1 cellular context compared by ENCODE assay signal in the genomic region with DNA sequence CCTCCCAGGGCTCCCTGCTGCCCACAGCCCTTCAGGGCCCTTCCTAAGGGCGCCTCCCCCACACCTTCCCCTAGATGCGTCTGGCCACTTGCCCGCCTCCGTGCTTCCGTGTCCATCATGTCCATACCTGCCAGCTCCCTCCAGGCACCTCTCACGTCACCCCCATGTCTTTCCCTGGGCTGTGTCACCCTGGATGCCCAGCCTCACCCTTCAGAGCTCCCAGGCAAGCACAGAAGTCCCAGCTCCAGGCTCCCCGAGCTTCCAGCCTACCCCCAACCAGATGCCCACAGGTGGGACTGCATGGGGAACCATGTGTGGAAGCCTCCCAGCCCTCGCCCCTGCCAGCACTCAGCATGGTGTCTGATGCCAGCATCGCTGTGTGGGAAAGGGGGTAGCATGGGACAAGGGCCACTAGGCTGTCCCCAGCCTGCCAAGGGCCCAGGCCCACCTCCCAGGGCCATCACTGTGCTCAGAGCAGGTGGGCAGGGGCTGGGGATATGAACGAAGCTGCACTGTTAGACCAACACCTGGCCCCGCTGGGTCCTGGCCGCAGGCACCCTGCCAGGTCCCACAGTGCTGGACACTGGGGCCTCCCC.
TF ChIP-seq lines count a peak whose summit lies in the region.

No MANE protein-coding gene starts in this region.

TF ChIP-seq in SK-N-SH treated with all-trans-retinoic acid at 6 μM for 48 hours, 23 proteins besides CTCF, POLR2A, EP300 and RAD21 (continued from another document):
- TF ChIP-seq, protein P1, sequence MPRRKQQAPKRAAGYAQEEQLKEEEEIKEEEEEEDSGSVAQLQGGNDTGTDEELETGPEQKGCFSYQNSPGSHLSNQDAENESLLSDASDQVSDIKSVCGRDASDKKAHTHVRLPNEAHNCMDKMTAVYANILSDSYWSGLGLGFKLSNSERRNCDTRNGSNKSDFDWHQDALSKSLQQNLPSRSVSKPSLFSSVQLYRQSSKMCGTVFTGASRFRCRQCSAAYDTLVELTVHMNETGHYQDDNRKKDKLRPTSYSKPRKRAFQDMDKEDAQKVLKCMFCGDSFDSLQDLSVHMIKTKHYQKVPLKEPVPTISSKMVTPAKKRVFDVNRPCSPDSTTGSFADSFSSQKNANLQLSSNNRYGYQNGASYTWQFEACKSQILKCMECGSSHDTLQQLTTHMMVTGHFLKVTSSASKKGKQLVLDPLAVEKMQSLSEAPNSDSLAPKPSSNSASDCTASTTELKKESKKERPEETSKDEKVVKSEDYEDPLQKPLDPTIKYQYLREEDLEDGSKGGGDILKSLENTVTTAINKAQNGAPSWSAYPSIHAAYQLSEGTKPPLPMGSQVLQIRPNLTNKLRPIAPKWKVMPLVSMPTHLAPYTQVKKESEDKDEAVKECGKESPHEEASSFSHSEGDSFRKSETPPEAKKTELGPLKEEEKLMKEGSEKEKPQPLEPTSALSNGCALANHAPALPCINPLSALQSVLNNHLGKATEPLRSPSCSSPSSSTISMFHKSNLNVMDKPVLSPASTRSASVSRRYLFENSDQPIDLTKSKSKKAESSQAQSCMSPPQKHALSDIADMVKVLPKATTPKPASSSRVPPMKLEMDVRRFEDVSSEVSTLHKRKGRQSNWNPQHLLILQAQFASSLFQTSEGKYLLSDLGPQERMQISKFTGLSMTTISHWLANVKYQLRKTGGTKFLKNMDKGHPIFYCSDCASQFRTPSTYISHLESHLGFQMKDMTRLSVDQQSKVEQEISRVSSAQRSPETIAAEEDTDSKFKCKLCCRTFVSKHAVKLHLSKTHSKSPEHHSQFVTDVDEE (CRISPR knock-in tag; IDR thresholded peaks at IDR 0.05) = no peak
- TF ChIP-seq, protein P2, sequence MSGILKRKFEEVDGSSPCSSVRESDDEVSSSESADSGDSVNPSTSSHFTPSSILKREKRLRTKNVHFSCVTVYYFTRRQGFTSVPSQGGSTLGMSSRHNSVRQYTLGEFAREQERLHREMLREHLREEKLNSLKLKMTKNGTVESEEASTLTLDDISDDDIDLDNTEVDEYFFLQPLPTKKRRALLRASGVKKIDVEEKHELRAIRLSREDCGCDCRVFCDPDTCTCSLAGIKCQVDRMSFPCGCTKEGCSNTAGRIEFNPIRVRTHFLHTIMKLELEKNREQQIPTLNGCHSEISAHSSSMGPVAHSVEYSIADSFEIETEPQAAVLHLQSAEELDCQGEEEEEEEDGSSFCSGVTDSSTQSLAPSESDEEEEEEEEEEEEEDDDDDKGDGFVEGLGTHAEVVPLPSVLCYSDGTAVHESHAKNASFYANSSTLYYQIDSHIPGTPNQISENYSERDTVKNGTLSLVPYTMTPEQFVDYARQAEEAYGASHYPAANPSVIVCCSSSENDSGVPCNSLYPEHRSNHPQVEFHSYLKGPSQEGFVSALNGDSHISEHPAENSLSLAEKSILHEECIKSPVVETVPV (CRISPR knock-in tag; IDR thresholded peaks at IDR 0.05) = no peak
TF ChIP-seq in SK-N-SH treated with all-trans-retinoic acid at 6 μM for 48 hours: peak in this region for 0.
